In the genomic region with DNA sequence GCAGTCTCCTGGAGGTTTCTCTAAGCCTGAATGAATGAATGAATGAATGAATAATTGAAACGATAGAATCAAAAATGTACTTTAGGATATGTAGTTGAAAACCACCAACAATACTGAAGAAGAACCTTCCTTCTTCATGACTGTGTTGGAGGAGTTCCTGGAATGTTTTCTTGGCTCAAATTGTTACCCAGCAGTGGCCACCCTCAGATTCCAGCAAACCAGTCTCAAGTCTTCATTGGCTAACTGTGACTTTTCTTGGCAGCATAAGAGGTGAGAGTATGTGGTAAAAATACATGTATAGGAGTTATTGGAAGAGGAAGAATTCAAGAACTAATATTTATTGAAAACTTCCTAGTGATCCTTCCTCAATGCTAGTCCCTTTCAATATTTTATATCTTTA, we compare ENCODE assay signal across 13 cellular contexts. TPM values are rescaled to one million over a fixed set of nuclear protein-coding genes. Genes with fewer than 3 reads are reported as not detected.
DNase-seq lines count a peak whose midpoint lies in the region; FAIRE-seq and TF ChIP-seq lines count a peak whose summit lies in the region.
"Not testable (repeated sequence)": the region's sequence is repeated elsewhere in the genome, so short reads cannot be mapped to it uniquely, and the experiment has no call there.
"Had no signal": no experiment of that assay in that cellular context is flagged by ENCODE, and none has a peak within 500 bp of the region (broad histone marks: within the 10 kb centered on the region; RNA-seq: fewer than 3 reads in every experiment).

No MANE protein-coding gene starts in this region.

- not testable (repeated sequence) for H3K36me3 Mint-ChIP-seq in astrocyte (ENCODE audit: low read depth, unreplicated experiment)

- H3K27ac Mint-ChIP-seq in astrocyte (ENCODE audit: unreplicated experiment), result not testable (repeated sequence)

- H3K9me3 Mint-ChIP-seq in astrocyte (ENCODE audit: unreplicated experiment), result not testable (repeated sequence)

- not testable (repeated sequence) for H3K27me3 ChIP-seq in astrocyte (ENCODE audit: insufficient read depth, low read length)

- H2AFZ ChIP-seq in astrocyte (ENCODE audit: low read depth, low read length), result not testable (repeated sequence)

- H3K4me1 ChIP-seq in astrocyte (ENCODE audit: insufficient read depth, low read length), result not testable (repeated sequence)

- not testable (repeated sequence) for H3K4me1 Mint-ChIP-seq in astrocyte (ENCODE audit: low read depth, unreplicated experiment)

- H3K36me3 ChIP-seq in astrocyte (ENCODE audit: insufficient read depth, low read length), result not testable (repeated sequence)

- not testable (repeated sequence) for H3K4me3 ChIP-seq in AG10803 (ENCODE audit: low read length); astrocyte (ENCODE audit: insufficient read depth, low read depth, low read length); fibroblast of pulmonary artery (replicated peaks; ENCODE audit: low read depth, low read length)

- H3K9ac ChIP-seq in astrocyte (ENCODE audit: low read length), result not testable (repeated sequence)

- peaks cover 21% of the 10 kb centered on the region for H3K27me3 Mint-ChIP-seq in astrocyte (ENCODE audit: low read depth, unreplicated experiment)

- not testable (repeated sequence) for H4K20me1 ChIP-seq in astrocyte (ENCODE audit: insufficient read depth, low read length)

- not testable (repeated sequence) for H3K4me2 ChIP-seq in astrocyte (ENCODE audit: low read length)

- not testable (repeated sequence) for H3K4me3 Mint-ChIP-seq in astrocyte (ENCODE audit: unreplicated experiment)

- peak; percentile 84 for DNase-seq in AG10803 (ENCODE audit: low read depth)
- peak; percentile 54 for DNase-seq in GM04503 (ENCODE audit: low read depth)
- peak; percentile 46 for DNase-seq in M059J (ENCODE audit: low read depth)
- peak; percentile 87 for DNase-seq in astrocyte (ENCODE audit: low read depth)
- DNase-seq in dedifferentiated amniotic fluid mesenchymal stem cell (ENCODE audit: extremely low spot score), result peak; percentile 54
- DNase-seq in fibroblast of pulmonary artery (ENCODE audit: low read depth), result peak; percentile 39
- DNase-seq in kidney tubule cell (ENCODE audit: low spot score), result peak; percentile 12

- H3K27ac ChIP-seq in astrocyte (ENCODE audit: low read depth, low read length), result not testable (repeated sequence)

- not testable (repeated sequence) for FAIRE-seq in astrocyte (lab: Jason Lieb, UNC)

- H3K9me3 ChIP-seq in astrocyte (ENCODE audit: insufficient read depth, low read depth, low read length), result not testable (repeated sequence)

- not testable (repeated sequence) for TF ChIP-seq CTCF in AG10803 (conservative IDR thresholded peaks at IDR 0.05; ENCODE audit: low read length); astrocyte (IDR thresholded peaks at IDR 0.05; ENCODE audit: insufficient read depth, low read depth, low read length); fibroblast of pulmonary artery (IDR thresholded peaks at IDR 0.05; ENCODE audit: low read length, missing control alignments)

- H3K79me2 ChIP-seq in astrocyte (ENCODE audit: insufficient read depth, low read length), result not testable (repeated sequence)

RNA-seq across cellular contexts. Expression of a gene that starts 4.3 kb away (rescaled TPM):
- 0.30 and 0.44 TPM in 2 replicates for total RNA-seq in M059J (2014; rRNA removed; shearing (Covaris generic))
- 0.38 and 0.39 TPM in 2 replicates for total RNA-seq in astrocyte
- total RNA-seq: CD4-positive, CD25-positive, alpha-beta regulatory T cell; G401; NCI-H460; PC-9; Right ventricle myocardium superior had no signal

RNA-seq across cellular contexts. Expression of a gene that starts 36.0 kb away (rescaled TPM):
- 0.12 TPM in 1 of 2 replicates, not detected in the other for total RNA-seq in M059J (2014; rRNA removed; shearing (Covaris generic))
- not detected in 2 replicates for total RNA-seq in astrocyte
- total RNA-seq: CD4-positive, CD25-positive, alpha-beta regulatory T cell; G401; NCI-H460; PC-9; Right ventricle myocardium superior; SJSA1 had no signal

RNA-seq across cellular contexts. Expression of a gene that starts 41.3 kb away (rescaled TPM):
- not detected in 2 replicates for total RNA-seq in M059J (2014; rRNA removed; shearing (Covaris generic))
- not detected in 2 replicates for total RNA-seq in astrocyte
- total RNA-seq: CD4-positive, CD25-positive, alpha-beta regulatory T cell; G401; NCI-H460; PC-9; Right ventricle myocardium superior; SJSA1 had no signal

Comparison
In these comparisons a context has a peak if more than half of its experiments do, and no peak if none do; other contexts are left out.
1. DNase-seq: peak in every context shown above with its lines; median percentile 87 in astrocyte; 84 in AG10803; 54 in GM04503; 54 in dedifferentiated amniotic fluid mesenchymal stem cell; 46 in M059J; 39 in fibroblast of pulmonary artery; 12 in kidney tubule cell.